In genomic region chr16:78488461-78488860, GRCh38 we compare ENCODE assay signal across 18 cellular contexts.
DNase-seq lines count a peak whose midpoint lies in the region.
"Had no signal": no experiment of that assay in that cellular context is flagged by ENCODE, and none has a peak within 500 bp of the region (broad histone marks: within the 10 kb centered on the region; RNA-seq: fewer than 3 reads in every experiment).

No MANE protein-coding gene starts in this region.

- H3K27me3 ChIP-seq in mesenchymal stem cell (ENCODE audit: control insufficient read depth in 1 of 2, insufficient read depth in 1 of 2, low read length in 2 of 2): no peaks in the 10 kb centered on the region
- H3K27me3 ChIP-seq: BLaER1 treated with 17β-estradiol and CSF1 and Interleukin-3, amounts not matched to agents 10 nM and 100 nM had no signal

- no peak overlapping the region for H2BK120ac ChIP-seq in mesenchymal stem cell (ENCODE audit: low read depth, low read length)

- no peak overlapping the region for H3K9ac ChIP-seq in mesenchymal stem cell (ENCODE audit: low read length)
- H3K9ac ChIP-seq: BLaER1 treated with 17β-estradiol and CSF1 and Interleukin-3, amounts not matched to agents 10 nM and 100 nM had no signal

- 92% methylated on average over 5 of the region's 5 CpGs for WGBS in mesenchymal stem cell

- H3K23ac ChIP-seq in mesenchymal stem cell (ENCODE audit: low read length in 2 of 2): no peak overlapping the region

- no peak overlapping the region for H4K8ac ChIP-seq in mesenchymal stem cell (ENCODE audit: low read length)

- H2BK12ac ChIP-seq in mesenchymal stem cell (ENCODE audit: low read length in 2 of 2): no peak overlapping the region

- no peak overlapping the region for H3K4me2 ChIP-seq in mesenchymal stem cell (ENCODE audit: low read length, poor library complexity, severe bottlenecking)
- H3K4me2 ChIP-seq: A549; BLaER1 treated with 17β-estradiol and CSF1 and Interleukin-3, amounts not matched to agents 10 nM and 100 nM had no signal

- DNase-seq in DMS 273 (lab: John Stamatoyannopoulos, UW; ENCODE audit: unreplicated experiment) (peak; percentile 13), DMS 273 treated with DMSO at 0.1 percent for 48 hours (lab: John Stamatoyannopoulos, UW) (no peak), NCI-H2171 treated with DMSO at 0.1 percent for 48 hours (lab: John Stamatoyannopoulos, UW) (peak; percentile 9), NCI-H2171 (lab: John Stamatoyannopoulos, UW) (no peak), ecto neural progenitor cell (ENCODE audit: low spot score) (peak; percentile 22), mesenchymal stem cell (no peak), middle frontal gyrus (ENCODE audit: extremely low spot score, low spot score) (no peak)
- DNase-seq: AML-193; Caco-2; Calu3; CD4-positive, alpha-beta T cell; CD8-positive, alpha-beta T cell; DMS79 treated with DMSO at 0.1 percent for 48 hours; GF-D8 had no signal

- no peak overlapping the region for H3K4me3 ChIP-seq in mesenchymal stem cell (ENCODE audit: insufficient read depth in 1 of 2, low read depth in 1 of 2, low read length in 2 of 2)
- H3K4me3 ChIP-seq: A549; BLaER1 treated with 17β-estradiol and CSF1 and Interleukin-3, amounts not matched to agents 10 nM and 100 nM had no signal

- no peaks in the 10 kb centered on the region for H3K79me1 ChIP-seq in mesenchymal stem cell (replicated peaks; ENCODE audit: low read length, poor library complexity, severe bottlenecking)

- no peak overlapping the region for H3K4ac ChIP-seq in mesenchymal stem cell (ENCODE audit: low read depth in 1 of 2, low read length in 2 of 2)

- no peak overlapping the region for H4K91ac ChIP-seq in mesenchymal stem cell (ENCODE audit: low read length)

- no peaks in the 10 kb centered on the region for H3K4me1 ChIP-seq in mesenchymal stem cell (ENCODE audit: control insufficient read depth, insufficient read depth, low read depth, low read length)
- H3K4me1 ChIP-seq: A549; BLaER1 treated with 17β-estradiol and CSF1 and Interleukin-3, amounts not matched to agents 10 nM and 100 nM; Caco-2 had no signal

- no peak overlapping the region for H3K27ac ChIP-seq in mesenchymal stem cell (ENCODE audit: low read length, poor library complexity, severe bottlenecking)
- H3K27ac ChIP-seq: 22Rv1; A549; BLaER1 treated with 17β-estradiol and CSF1 and Interleukin-3, amounts not matched to agents 10 nM and 100 nM; C4-2B had no signal

- H2AFZ ChIP-seq in mesenchymal stem cell (ENCODE audit: low read depth, low read length): no peak overlapping the region

- no peaks in the 10 kb centered on the region for H3K36me3 ChIP-seq in mesenchymal stem cell (ENCODE audit: control insufficient read depth in 1 of 2, insufficient read depth in 2 of 2, low read depth in 1 of 2, low read length in 2 of 2)
- H3K36me3 ChIP-seq: BLaER1 treated with 17β-estradiol and CSF1 and Interleukin-3, amounts not matched to agents 10 nM and 100 nM had no signal

- no peak overlapping the region for H2BK15ac ChIP-seq in mesenchymal stem cell (ENCODE audit: low read depth, poor library complexity, severe bottlenecking)

- no peak overlapping the region for H2BK5ac ChIP-seq in mesenchymal stem cell (ENCODE audit: low read depth, low read length, poor library complexity, severe bottlenecking)

- no peak overlapping the region for H3K18ac ChIP-seq in mesenchymal stem cell (ENCODE audit: low read depth in 1 of 2, low read length in 2 of 2)

- no peaks in the 10 kb centered on the region for H3K9me3 ChIP-seq in mesenchymal stem cell (ENCODE audit: control insufficient read depth, low read length)
- H3K9me3 ChIP-seq: A549; BLaER1 treated with 17β-estradiol and CSF1 and Interleukin-3, amounts not matched to agents 10 nM and 100 nM; Caco-2 had no signal

- H2AK5ac ChIP-seq in mesenchymal stem cell (ENCODE audit: low read length, severe bottlenecking): peak overlapping the region; percentile 15

- no peak overlapping the region for H3K14ac ChIP-seq in mesenchymal stem cell (ENCODE audit: low read length in 2 of 2)

Comparison
In these comparisons a context has a peak if more than half of its experiments do, and no peak if none do; other contexts are left out.
1. DNase-seq: peak in DMS 273 (single experiment), NCI-H2171 treated with DMSO at 0.1 percent for 48 hours (single experiment) and ecto neural progenitor cell (single experiment); none in DMS 273 treated with DMSO at 0.1 percent for 48 hours (single experiment), NCI-H2171 (single experiment), mesenchymal stem cell (single experiment) and middle frontal gyrus (single experiment).